ENCODE assay signal across 21 cellular contexts in the genomic region with DNA sequence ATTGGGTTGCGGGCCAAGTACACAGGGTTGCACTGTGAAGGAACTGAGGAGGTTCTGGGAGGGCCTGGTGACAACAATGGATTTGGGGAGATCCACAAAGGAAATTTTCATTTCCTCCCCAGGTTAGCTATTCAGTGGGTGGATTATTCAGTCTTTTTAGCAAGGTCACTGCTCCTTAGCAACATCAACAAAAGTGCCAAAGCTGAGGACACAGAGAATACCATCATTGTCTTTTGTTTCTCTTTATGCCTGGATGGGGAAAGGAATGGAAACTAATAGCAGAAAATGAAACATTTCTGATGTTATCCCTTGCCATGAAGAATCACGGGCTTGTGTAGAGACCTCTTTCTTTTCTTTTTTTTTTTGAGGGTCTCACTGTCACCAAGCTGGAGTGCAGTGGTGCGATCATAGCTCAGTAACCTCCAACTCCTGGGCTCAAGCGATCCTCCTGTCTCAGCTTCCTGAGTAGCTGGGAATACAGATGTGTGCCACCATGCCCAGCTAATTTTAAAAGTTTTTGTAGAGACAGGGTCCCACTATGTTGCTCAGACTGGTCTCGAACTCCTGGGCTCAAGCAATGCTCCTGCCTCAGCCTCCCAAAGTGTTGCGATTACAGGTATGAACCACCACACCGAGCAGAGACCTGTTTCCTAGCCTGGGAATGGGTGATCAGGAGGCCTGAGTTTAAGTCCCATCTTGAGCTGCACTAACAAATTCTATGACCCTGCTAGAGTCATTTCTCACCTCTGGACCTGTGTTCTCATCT. TPM values are rescaled to one million over a fixed set of nuclear protein-coding genes. Genes with fewer than 3 reads are reported as not detected.
A peak's percentile ranks its signal among the peaks of the same experiment; 100 is the strongest.
DNase-seq lines count a peak whose midpoint lies in the region; FAIRE-seq and TF ChIP-seq lines count a peak whose summit lies in the region.
"Had no signal": no experiment of that assay in that cellular context is flagged by ENCODE, and none has a peak within 500 bp of the region (broad histone marks: within the 10 kb centered on the region; RNA-seq: fewer than 3 reads in every experiment).

No MANE protein-coding gene starts in this region.

- H3K9me3 ChIP-seq in endothelial cell of umbilical vein (replicated peaks; ENCODE audit: control insufficient read depth, insufficient read depth, low read length): no peaks in the 10 kb centered on the region
- H3K9me3 ChIP-seq in stomach smooth muscle (ENCODE audit: control insufficient read depth in 2 of 2, low read length in 2 of 2): no peaks in the 10 kb centered on the region
- H3K9me3 ChIP-seq: colonic mucosa, heart right ventricle had no signal

- no peaks in the 10 kb centered on the region for H4K20me1 ChIP-seq in endothelial cell of umbilical vein (replicated peaks; ENCODE audit: control insufficient read depth, extremely low read depth, insufficient read depth, low read length)

- no peaks in the 10 kb centered on the region for H3K79me2 ChIP-seq in endothelial cell of umbilical vein (ENCODE audit: control insufficient read depth, insufficient read depth, low read length)
- H3K79me2 ChIP-seq: parathyroid adenoma had no signal

- POLR2A ChIA-PET in endothelial cell of umbilical vein (lab: Charles Lee): no interaction called here

- peak overlapping the region; percentile 12 for H3K27ac Mint-ChIP-seq in activated CD4-positive, alpha-beta T cell treated with anti-CD3 and anti-CD28 coated beads, Interleukin-2, amount 10 ng/mL, durations not matched to agents 24 days and 14 days
- H3K27ac Mint-ChIP-seq: B cell had no signal

- DNase-seq in activated CD4-positive, alpha-beta T cell treated with anti-CD3 and anti-CD28 coated beads, Interleukin-2, amount 10 ng/mL, durations not matched to agents 24 days and 14 days: peak; percentile 51
- DNase-seq in activated CD4-positive, alpha-beta T cell treated with anti-CD3 and anti-CD28 coated beads for 4 hours: no peak
- DNase-seq in endothelial cell of umbilical vein (ENCODE audit: low read depth, low spot score): no peak
- DNase-seq in GM10266 (ENCODE audit: extremely low spot score): no peak
- no peak for DNase-seq in NCI-H1048 (lab: John Stamatoyannopoulos, UW)
- DNase-seq: activated T-cell treated with anti-CD3 and anti-CD28 coated beads, Interleukin-2, amount 50 U/mL, for 48 hours; colonic mucosa; GOT3; heart right ventricle; immature natural killer cell; NCI-H2029; NCI-H446; stimulated activated CD4-positive, alpha-beta T cell treated with anti-CD3 and anti-CD28 coated beads, Interleukin-1b, Interleukin-23, amount 100 ng/mL, for 48 hours; stimulated activated naive CD8-positive, alpha-beta T cell treated with anti-CD3 and anti-CD28 coated beads, Interleukin-15, Interleukin-2, amounts not matched to agents 100 U/mL and 50 U/mL, for 24 hours had no signal

- BruUV-seq in endothelial cell of umbilical vein (replicated peaks; lab: Mats Ljungman, UMichigan): no TSS peak

- dilution Hi-C loops in endothelial cell of umbilical vein (cut with MboI; ENCODE audit: extremely low pct_ligation_motif_present, low sequenced_read_pairs): no loop called here

- no peaks in the 10 kb centered on the region for H3K27me3 Mint-ChIP-seq in activated CD4-positive, alpha-beta T cell treated with anti-CD3 and anti-CD28 coated beads, Interleukin-2, amount 10 ng/mL, durations not matched to agents 24 days and 14 days
- H3K27me3 Mint-ChIP-seq: activated naive CD4-positive, alpha-beta T cell treated with anti-CD3 and anti-CD28 coated beads, Interleukin-2, amount 50 U/mL, for 24 hours; B cell had no signal

- no peak overlapping the region for H3K4me3 ChIP-seq in endothelial cell of umbilical vein (replicated peaks in 1 of 3; ENCODE audit: insufficient read depth in 1 of 3, low read depth in 1 of 3, low read length in 3 of 3)
- no peak overlapping the region for H3K4me3 ChIP-seq in stomach smooth muscle (ENCODE audit: low read length in 2 of 2)
- H3K4me3 ChIP-seq: colonic mucosa, heart right ventricle, SK-N-MC had no signal

- no peak overlapping the region for H3K27ac ChIP-seq in endothelial cell of umbilical vein (ENCODE audit: insufficient read depth, low read depth, low read length)
- H3K27ac ChIP-seq in stomach smooth muscle (ENCODE audit: low read length): peak overlapping the region; percentile 46
- H3K27ac ChIP-seq: colonic mucosa, parathyroid adenoma, SK-N-MC had no signal

- no peak overlapping the region for H3K9ac ChIP-seq in endothelial cell of umbilical vein (replicated peaks; ENCODE audit: extremely low read depth, insufficient read depth, low read length)
- H3K9ac ChIP-seq in stomach smooth muscle (ENCODE audit: low read length in 2 of 2): peak overlapping the region in 1 of 2 donors; percentile 20
- H3K9ac ChIP-seq: parathyroid adenoma had no signal

- H3K4me1 ChIP-seq in endothelial cell of umbilical vein (ENCODE audit: control insufficient read depth, extremely low read depth, insufficient read depth, low read length) (peaks cover 9% of the 10 kb centered on the region), stomach smooth muscle (ENCODE audit: control insufficient read depth, insufficient read depth, low read length) (peaks cover 20% of the 10 kb centered on the region)

- CTCF ChIA-PET in endothelial cell of umbilical vein (lab: Charles Lee): interaction anchor here (1.4 to 2.5 kb wide), 4 partner anchors 10 to 176 kb away, joined by 4 to 20 read pairs (median 6); partner anchors contain the start of gene HOMEZ

- H3K9me3 Mint-ChIP-seq in activated CD4-positive, alpha-beta T cell treated with anti-CD3 and anti-CD28 coated beads, Interleukin-2, amount 10 ng/mL, durations not matched to agents 24 days and 14 days: no peaks in the 10 kb centered on the region
- H3K9me3 Mint-ChIP-seq: activated naive CD4-positive, alpha-beta T cell treated with anti-CD3 and anti-CD28 coated beads, Interleukin-2, amount 50 U/mL, for 24 hours; immature natural killer cell; T-helper 2 cell treated with Interferon-gamma antibody and Interleukin-4, amounts not matched to agents 5 μg/mL and 100 μg/mL, for 36 hours had no signal

- TF ChIP-seq CTCF in endothelial cell of umbilical vein (IDR thresholded peaks at IDR 0.05; ENCODE audit: extremely low read depth in 1 of 2, insufficient read depth in 1 of 2, low read depth in 1 of 2, low read length in 2 of 2): no peak
- no peak for TF ChIP-seq CTCF in GM10266 (IDR thresholded peaks at IDR 0.05; ENCODE audit: control insufficient read depth, insufficient read depth, low read depth, missing control alignments)

- peaks cover 21% of the 10 kb centered on the region for H3K36me3 Mint-ChIP-seq in activated CD4-positive, alpha-beta T cell treated with anti-CD3 and anti-CD28 coated beads, Interleukin-2, amount 10 ng/mL, durations not matched to agents 24 days and 14 days (ENCODE audit: low read depth)

- peak; percentile 60 for FAIRE-seq in endothelial cell of umbilical vein (lab: Jason Lieb, UNC)
- FAIRE-seq: D721Med had no signal

- no peak overlapping the region for H3K4me2 ChIP-seq in endothelial cell of umbilical vein (ENCODE audit: insufficient read depth, low read length)

- H3K27me3 ChIP-seq in endothelial cell of umbilical vein (ENCODE audit: control insufficient read depth in 2 of 2, insufficient read depth in 2 of 2, low read length in 2 of 2) (peaks cover 6% of the 10 kb centered on the region in 2 experiments), stomach smooth muscle (ENCODE audit: control insufficient read depth in 1 of 2, insufficient read depth in 2 of 2, low read length in 2 of 2) (peaks cover 0 to 13% of the 10 kb centered on the region in 2 donors)
- H3K27me3 ChIP-seq: colonic mucosa, heart right ventricle had no signal

- H2AFZ ChIP-seq in endothelial cell of umbilical vein (ENCODE audit: low read depth, low read length): no peak overlapping the region

- intact Hi-C loops in activated CD4-positive, alpha-beta T cell treated with anti-CD3 and anti-CD28 coated beads, Interleukin-2, amount 10 ng/mL, durations not matched to agents 24 days and 14 days (cut with micrococcal nuclease): no loop called here
- intact Hi-C loops in endothelial cell of umbilical vein (cut with micrococcal nuclease): no loop called here

- H3K36me3 ChIP-seq in endothelial cell of umbilical vein (ENCODE audit: control insufficient read depth in 2 of 2, extremely low read depth in 1 of 2, insufficient read depth in 2 of 2, low read length in 2 of 2) (no peaks in the 10 kb centered on the region), stomach smooth muscle (ENCODE audit: control insufficient read depth in 2 of 2, insufficient read depth in 2 of 2, low read length in 2 of 2) (peaks cover 9 to 11% of the 10 kb centered on the region in 2 donors)
- H3K36me3 ChIP-seq: colonic mucosa had no signal

- TF ChIP-seq POLR2A in endothelial cell of umbilical vein (IDR thresholded peaks at IDR 0.05; ENCODE audit: low read depth, low read length): no peak

- H3K9me1 ChIP-seq in endothelial cell of umbilical vein (replicated peaks; ENCODE audit: control insufficient read depth, extremely low read depth, insufficient read depth, low read length): no peaks in the 10 kb centered on the region

- H3K4me3 Mint-ChIP-seq in activated CD4-positive, alpha-beta T cell treated with anti-CD3 and anti-CD28 coated beads, Interleukin-2, amount 10 ng/mL, durations not matched to agents 24 days and 14 days: no peak overlapping the region
- H3K4me3 Mint-ChIP-seq: activated naive CD4-positive, alpha-beta T cell treated with anti-CD3 and anti-CD28 coated beads, Interleukin-2, amount 50 U/mL, for 24 hours; B cell; immature natural killer cell; T-helper 2 cell treated with Interferon-gamma antibody and Interleukin-4, amounts not matched to agents 5 μg/mL and 100 μg/mL, for 36 hours had no signal

- peaks cover 21% of the 10 kb centered on the region for H3K4me1 Mint-ChIP-seq in activated CD4-positive, alpha-beta T cell treated with anti-CD3 and anti-CD28 coated beads, Interleukin-2, amount 10 ng/mL, durations not matched to agents 24 days and 14 days

RNA-seq across cellular contexts. Expression of gene PPP1R3E, which starts 6.5 kb away (rescaled TPM):
- 21.3 and 23.3 TPM in 2 replicates for total RNA-seq in activated CD4-positive, alpha-beta T cell treated with anti-CD3 and anti-CD28 coated beads, Interleukin-2, amount 10 ng/mL, durations not matched to agents 24 days and 14 days
- 4.1 and 7.4 TPM in 2 replicates for total RNA-seq in endothelial cell of umbilical vein
- 3.2 and 4.3 TPM in 2 replicates for polyA plus RNA-seq in endothelial cell of umbilical vein
- polyA plus RNA-seq in endothelial cell of umbilical vein (2011; cell fraction: cytosol; rRNA removed): 1.8 and 2.5 TPM in 2 replicates
- polyA plus RNA-seq in endothelial cell of umbilical vein (2011; cell fraction: nucleus; rRNA removed): 16.1 and 21.3 TPM in 2 replicates
- polyA plus RNA-seq in endothelial cell of umbilical vein (2012): 1.8 and 1.9 TPM in 2 replicates
- polyA minus RNA-seq in endothelial cell of umbilical vein: 5.5 and 7.0 TPM in 2 replicates
- polyA minus RNA-seq in endothelial cell of umbilical vein (2011; cell fraction: cytosol; rRNA and poly(A)+ RNA removed): 3.6 TPM
- polyA minus RNA-seq in endothelial cell of umbilical vein (2011; cell fraction: nucleus; rRNA and poly(A)+ RNA removed): 8.3 and 18.7 TPM in 2 replicates

RNA-seq across cellular contexts. Expression of gene HOMEZ, which starts 10.3 kb away (rescaled TPM):
- total RNA-seq in activated CD4-positive, alpha-beta T cell treated with anti-CD3 and anti-CD28 coated beads, Interleukin-2, amount 10 ng/mL, durations not matched to agents 24 days and 14 days: 12.9 and 13.5 TPM in 2 replicates
- 11.3 and 11.7 TPM in 2 replicates for total RNA-seq in endothelial cell of umbilical vein
- 16.8 and 17.7 TPM in 2 replicates for polyA plus RNA-seq in endothelial cell of umbilical vein
- polyA plus RNA-seq in endothelial cell of umbilical vein (2011; cell fraction: cytosol; rRNA removed): 16.4 and 16.9 TPM in 2 replicates
- 6.7 and 8.7 TPM in 2 replicates for polyA plus RNA-seq in endothelial cell of umbilical vein (2011; cell fraction: nucleus; rRNA removed)
- 7.3 and 8.0 TPM in 2 replicates for polyA plus RNA-seq in endothelial cell of umbilical vein (2012)
- polyA minus RNA-seq in endothelial cell of umbilical vein: 23.3 and 27.7 TPM in 2 replicates
- polyA minus RNA-seq in endothelial cell of umbilical vein (2011; cell fraction: cytosol; rRNA and poly(A)+ RNA removed): 18.6 TPM
- 5.8 and 7.4 TPM in 2 replicates for polyA minus RNA-seq in endothelial cell of umbilical vein (2011; cell fraction: nucleus; rRNA and poly(A)+ RNA removed)

RNA-seq across cellular contexts. Expression of gene BCL2L2, which starts 10.4 kb away (rescaled TPM):
- total RNA-seq in activated CD4-positive, alpha-beta T cell treated with anti-CD3 and anti-CD28 coated beads, Interleukin-2, amount 10 ng/mL, durations not matched to agents 24 days and 14 days: 5.6 and 5.7 TPM in 2 replicates
- 24.3 and 26.2 TPM in 2 replicates for total RNA-seq in endothelial cell of umbilical vein
- polyA plus RNA-seq in endothelial cell of umbilical vein: 14.7 and 19.9 TPM in 2 replicates
- 16.9 and 20.3 TPM in 2 replicates for polyA plus RNA-seq in endothelial cell of umbilical vein (2011; cell fraction: cytosol; rRNA removed)
- polyA plus RNA-seq in endothelial cell of umbilical vein (2011; cell fraction: nucleus; rRNA removed): 50.6 and 58.9 TPM in 2 replicates
- 17.0 and 19.1 TPM in 2 replicates for polyA plus RNA-seq in endothelial cell of umbilical vein (2012)
- polyA minus RNA-seq in endothelial cell of umbilical vein: 19.1 and 21.2 TPM in 2 replicates
- polyA minus RNA-seq in endothelial cell of umbilical vein (2011; cell fraction: cytosol; rRNA and poly(A)+ RNA removed): 6.9 TPM
- 20.7 and 24.0 TPM in 2 replicates for polyA minus RNA-seq in endothelial cell of umbilical vein (2011; cell fraction: nucleus; rRNA and poly(A)+ RNA removed)

RNA-seq across cellular contexts. Expression of gene PABPN1, which starts 25.1 kb away (rescaled TPM):
- total RNA-seq in activated CD4-positive, alpha-beta T cell treated with anti-CD3 and anti-CD28 coated beads, Interleukin-2, amount 10 ng/mL, durations not matched to agents 24 days and 14 days: 277 and 278 TPM in 2 replicates
- total RNA-seq in endothelial cell of umbilical vein: 218 and 231 TPM in 2 replicates
- polyA plus RNA-seq in endothelial cell of umbilical vein: 227 and 231 TPM in 2 replicates
- polyA plus RNA-seq in endothelial cell of umbilical vein (2011; cell fraction: cytosol; rRNA removed): 215 and 217 TPM in 2 replicates
- polyA plus RNA-seq in endothelial cell of umbilical vein (2011; cell fraction: nucleus; rRNA removed): 1,100 and 1,212 TPM in 2 replicates
- 126 and 161 TPM in 2 replicates for polyA plus RNA-seq in endothelial cell of umbilical vein (2012)
- polyA minus RNA-seq in endothelial cell of umbilical vein: 115 and 133 TPM in 2 replicates
- 45.6 TPM for polyA minus RNA-seq in endothelial cell of umbilical vein (2011; cell fraction: cytosol; rRNA and poly(A)+ RNA removed)
- polyA minus RNA-seq in endothelial cell of umbilical vein (2011; cell fraction: nucleus; rRNA and poly(A)+ RNA removed): 142 and 147 TPM in 2 replicates

RNA-seq across cellular contexts. Expression of gene SLC22A17, which starts 56.5 kb away (rescaled TPM):
- 2.0 and 2.3 TPM in 2 replicates for total RNA-seq in activated CD4-positive, alpha-beta T cell treated with anti-CD3 and anti-CD28 coated beads, Interleukin-2, amount 10 ng/mL, durations not matched to agents 24 days and 14 days
- total RNA-seq in endothelial cell of umbilical vein: 1.8 and 4.6 TPM in 2 replicates
- polyA plus RNA-seq in endothelial cell of umbilical vein: 2.9 and 4.2 TPM in 2 replicates
- polyA plus RNA-seq in endothelial cell of umbilical vein (2011; cell fraction: cytosol; rRNA removed): 0.96 and 1.6 TPM in 2 replicates
- polyA plus RNA-seq in endothelial cell of umbilical vein (2011; cell fraction: nucleus; rRNA removed): 8.4 and 11.1 TPM in 2 replicates
- polyA plus RNA-seq in endothelial cell of umbilical vein (2012): 1.7 and 4.8 TPM in 2 replicates
- 0.95 and 2.0 TPM in 2 replicates for polyA minus RNA-seq in endothelial cell of umbilical vein
- polyA minus RNA-seq in endothelial cell of umbilical vein (2011; cell fraction: cytosol; rRNA and poly(A)+ RNA removed): not detected
- 1.1 and 2.3 TPM in 2 replicates for polyA minus RNA-seq in endothelial cell of umbilical vein (2011; cell fraction: nucleus; rRNA and poly(A)+ RNA removed)
